In genomic region chr5:26143259-26143658, GRCh38 we compare ENCODE assay signal across 33 cellular contexts.
DNase-seq lines count a peak whose midpoint lies in the region; ATAC-seq, FAIRE-seq and TF ChIP-seq lines count a peak whose summit lies in the region.
"Had no signal": no experiment of that assay in that cellular context is flagged by ENCODE, and none has a peak within 500 bp of the region (broad histone marks: within the 10 kb centered on the region; RNA-seq: fewer than 3 reads in every experiment).

No MANE protein-coding gene starts in this region.

- CTCF ChIA-PET in HepG2 (lab: Yijun Ruan, JAX; ENCODE audit: low intra/inter-chr PET ratio, low total read pairs), result no interaction called here

- TF ChIP-seq RAD21 in HepG2 (CRISPR knock-in tag; IDR thresholded peaks at IDR 0.05), result no peak

- H3K4me2 ChIP-seq in HepG2 (ENCODE audit: low read depth, low read length), result no peak overlapping the region
- H3K4me2 ChIP-seq in Karpas-422 (ENCODE audit: low read depth, low read length, poor library complexity, severe bottlenecking), result no peak overlapping the region
- H3K4me2 ChIP-seq in SU-DHL-6 (ENCODE audit: low read depth, low read length, poor library complexity, severe bottlenecking), result no peak overlapping the region
- H3K4me2 ChIP-seq: A549; BLaER1; BLaER1 treated with 17β-estradiol and CSF1 and Interleukin-3, amounts not matched to agents 10 nM and 100 nM had no signal

- H3K4me1 ChIP-seq in HepG2 (ENCODE audit: insufficient read depth, low read length), result no peaks in the 10 kb centered on the region
- H3K4me1 ChIP-seq in right lobe of liver, result no peaks in the 10 kb centered on the region
- no peaks in the 10 kb centered on the region for H3K4me1 ChIP-seq in Karpas-422 (ENCODE audit: low read length)
- H3K4me1 ChIP-seq: A549; BE2C; BLaER1; BLaER1 treated with 17β-estradiol and CSF1 and Interleukin-3, amounts not matched to agents 10 nM and 100 nM; Caco-2 had no signal

- H3K4me3 ChIP-seq in HepG2 (replicated peaks in 1 of 3; ENCODE audit: insufficient read depth in 1 of 3, low read depth in 2 of 3, low read length in 3 of 3), result no peak overlapping the region
- H3K4me3 ChIP-seq in right lobe of liver, result no peak overlapping the region
- no peak overlapping the region for H3K4me3 ChIP-seq in Karpas-422 (ENCODE audit: low read length)
- no peak overlapping the region for H3K4me3 ChIP-seq in SU-DHL-6 (ENCODE audit: insufficient read depth, low read length, poor library complexity, severe bottlenecking)
- H3K4me3 ChIP-seq: A549; BLaER1; BLaER1 treated with 17β-estradiol and CSF1 and Interleukin-3, amounts not matched to agents 10 nM and 100 nM had no signal

- no peaks in the 10 kb centered on the region for H3K27me3 ChIP-seq in HepG2 (ENCODE audit: control insufficient read depth in 1 of 2, insufficient read depth in 2 of 2, low read length in 2 of 2)
- no peaks in the 10 kb centered on the region for H3K27me3 ChIP-seq in right lobe of liver
- H3K27me3 ChIP-seq in Karpas-422 (ENCODE audit: low read length), result no peaks in the 10 kb centered on the region
- H3K27me3 ChIP-seq in SU-DHL-6 (ENCODE audit: low read length), result no peaks in the 10 kb centered on the region
- H3K27me3 ChIP-seq: BE2C; BLaER1; BLaER1 treated with 17β-estradiol and CSF1 and Interleukin-3, amounts not matched to agents 10 nM and 100 nM had no signal

- POLR2A ChIA-PET in HepG2 (lab: Yijun Ruan, JAX), result no interaction called here

- WGBS in HepG2 (ENCODE audit: low lambda C conversion rate), result 0% methylated on average over 2 of the region's 2 CpGs
- 44% methylated on average over 2 of the region's 2 CpGs for WGBS in right lobe of liver (ENCODE audit: insufficient coverage, low coverage, low lambda C conversion rate, missing lambda C conversion rate)

- ATAC-seq in HepG2 (no peak), right lobe of liver (no peak)
- ATAC-seq: A549; CD8-positive, alpha-beta T cell had no signal

- no peak for FAIRE-seq in HepG2 (lab: Jason Lieb, UNC)
- FAIRE-seq: A204.1, A549, D721Med had no signal

- DNase-seq in HepG2 (ENCODE audit: low spot score) (no peak), right lobe of liver (no peak), Karpas-422 (no peak), T1000 (lab: John Stamatoyannopoulos, UW) (no peak), G401 (ENCODE audit: low spot score) (no peak)
- DNase-seq: 8988T; ACHN; AML-193; BE2C; C1 segment of cervical spinal cord; Caco-2; Calu3; CD4-positive, alpha-beta memory T cell; CD4-positive, alpha-beta T cell; CD4-positive, CD25-positive, alpha-beta regulatory T cell; CD8-positive, alpha-beta memory T cell; CD8-positive, alpha-beta T cell; COR-L47; DMS 273 treated with DMSO at 0.1 percent for 48 hours; DMS153; DMS53; DMS79; DMS79 treated with DMSO at 0.1 percent for 48 hours; DND-41; EL had no signal

- no peak overlapping the region for H3K9ac ChIP-seq in HepG2 (ENCODE audit: insufficient read depth, low read depth, low read length)
- no peak overlapping the region for H3K9ac ChIP-seq in Karpas-422 (ENCODE audit: low read length)
- no peak overlapping the region for H3K9ac ChIP-seq in SU-DHL-6 (ENCODE audit: low read length)
- H3K9ac ChIP-seq: BLaER1; BLaER1 treated with 17β-estradiol and CSF1 and Interleukin-3, amounts not matched to agents 10 nM and 100 nM had no signal

- in situ Hi-C loops in HepG2 (cut with HindIII; ENCODE audit: extremely low pct_ligation_motif_present, low pct_unique_long_range_greater_than_20kb), result no loop called here
- in situ Hi-C loops in G401 (cut with HindIII; ENCODE audit: low sequenced_read_pairs), result no loop called here

- no peaks in the 10 kb centered on the region for H3F3A ChIP-seq in SU-DHL-6 (ENCODE audit: insufficient read depth)

- no peak overlapping the region for H3K27ac ChIP-seq in HepG2 (ENCODE audit: extremely low read length, insufficient read depth, low read length)
- no peak overlapping the region for H3K27ac ChIP-seq in right lobe of liver
- no peak overlapping the region for H3K27ac ChIP-seq in Karpas-422 (ENCODE audit: low read length)
- no peak overlapping the region for H3K27ac ChIP-seq in SU-DHL-6 (ENCODE audit: low read depth, low read length)
- H3K27ac ChIP-seq: 22Rv1; A549; BLaER1; BLaER1 treated with 17β-estradiol and CSF1 and Interleukin-3, amounts not matched to agents 10 nM and 100 nM; C4-2B had no signal

- H3K36me3 ChIP-seq in HepG2 (replicated peaks in 1 of 2; ENCODE audit: control insufficient read depth in 1 of 2, insufficient read depth in 2 of 2, low read length in 2 of 2), result no peaks in the 10 kb centered on the region
- no peaks in the 10 kb centered on the region for H3K36me3 ChIP-seq in right lobe of liver
- H3K36me3 ChIP-seq in Karpas-422 (ENCODE audit: insufficient read depth, low read length), result no peaks in the 10 kb centered on the region
- no peaks in the 10 kb centered on the region; the same call in none of the 2 replicates for H3K36me3 ChIP-seq in SU-DHL-6 (ENCODE audit: low read length)
- H3K36me3 ChIP-seq: BE2C; BLaER1; BLaER1 treated with 17β-estradiol and CSF1 and Interleukin-3, amounts not matched to agents 10 nM and 100 nM had no signal

- H3K9me2 ChIP-seq in Karpas-422 (replicated peaks; ENCODE audit: insufficient read depth, low read length) (no peaks in the 10 kb centered on the region), SU-DHL-6 (replicated peaks; ENCODE audit: insufficient read depth, low read length) (no peaks in the 10 kb centered on the region)

- H4K20me1 ChIP-seq in HepG2 (ENCODE audit: insufficient read depth, low read length) (no peaks in the 10 kb centered on the region), Karpas-422 (ENCODE audit: insufficient read depth, low read depth, low read length) (no peaks in the 10 kb centered on the region), SU-DHL-6 (ENCODE audit: low read depth, low read length) (no peaks in the 10 kb centered on the region)
- H4K20me1 ChIP-seq: BLaER1; BLaER1 treated with 17β-estradiol and CSF1 and Interleukin-3, amounts not matched to agents 10 nM and 100 nM had no signal

- H3K9me3 ChIP-seq in HepG2 (ENCODE audit: low read length), result peaks cover 7% of the 10 kb centered on the region
- no peaks in the 10 kb centered on the region for H3K9me3 ChIP-seq in right lobe of liver
- peaks cover 7% of the 10 kb centered on the region; the same call in 1 of the 2 replicates for H3K9me3 ChIP-seq in Karpas-422 (ENCODE audit: low read length)
- H3K9me3 ChIP-seq in SU-DHL-6 (ENCODE audit: insufficient read depth, low read length), result no peaks in the 10 kb centered on the region
- H3K9me3 ChIP-seq: A549, BE2C, BLaER1, Caco-2 had no signal

- no peaks in the 10 kb centered on the region for H3K79me2 ChIP-seq in HepG2 (ENCODE audit: insufficient read depth, low read length)
- no peaks in the 10 kb centered on the region for H3K79me2 ChIP-seq in Karpas-422 (ENCODE audit: low read length)
- H3K79me2 ChIP-seq in SU-DHL-6 (ENCODE audit: insufficient read depth, low read length), result no peaks in the 10 kb centered on the region

- TF ChIP-seq POLR2A in HepG2 (IDR thresholded peaks at IDR 0.05; ENCODE audit: insufficient read depth in 1 of 2, low read depth in 2 of 2, low read length in 2 of 2) (no peak), right lobe of liver (IDR thresholded peaks at IDR 0.05) (no peak)

- TF ChIP-seq EP300 in HepG2 (IDR thresholded peaks at IDR 0.05; ENCODE audit: low read depth in 2 of 2, low read length in 2 of 2), result no peak
- no peak for TF ChIP-seq EP300 in HepG2 (CRISPR knock-in tag; IDR thresholded peaks at IDR 0.05; ENCODE audit: borderline replicate concordance)

- no TSS peak for BruUV-seq in HepG2 (replicated peaks; lab: Mats Ljungman, UMichigan)

- intact Hi-C loops in HepG2 (cut with micrococcal nuclease; ENCODE audit: unreplicated experiment) (no loop called here), right lobe of liver (cut with DNase I) (no loop called here)

- TF ChIP-seq CTCF in HepG2 (CRISPR knock-in tag; IDR thresholded peaks at IDR 0.05) (no peak), right lobe of liver (IDR thresholded peaks at IDR 0.05) (no peak), SU-DHL-6 (IDR thresholded peaks at IDR 0.05; ENCODE audit: insufficient read depth, low read length, poor library complexity, severe bottlenecking) (no peak)

- H2AFZ ChIP-seq in HepG2 (ENCODE audit: low read length), result no peak overlapping the region
- 0 out of 2 replicates have a peak overlapping the region, but pooled peaks have one; percentile 38 for H2AFZ ChIP-seq in Karpas-422 (ENCODE audit: low read length)
- peak overlapping the region; percentile 36 for H2AFZ ChIP-seq in SU-DHL-6 (ENCODE audit: low read depth, low read length, severe bottlenecking)

TF ChIP-seq in HepG2, 621 proteins besides CTCF, POLR2A, EP300 and RAD21:
- TF ChIP-seq CREB1 (IDR thresholded peaks at IDR 0.05), result peak; percentile 90
- no peak for TF ChIP-seq CREB1 (CRISPR knock-in tag; IDR thresholded peaks at IDR 0.05)
- no peak for TF ChIP-seq ZNF546 (CRISPR knock-in tag; conservative IDR thresholded peaks at IDR 0.05)
- TF ChIP-seq ATF7 (IDR thresholded peaks at IDR 0.05), result peak; percentile 34; the same call in 1 of the 2 replicates
- no peak for TF ChIP-seq ATF7 (CRISPR knock-in tag; IDR thresholded peaks at IDR 0.05)
- TF ChIP-seq PHF5A (CRISPR knock-in tag; IDR thresholded peaks at IDR 0.05; ENCODE audit: low read depth, unreplicated experiment), result no peak
